Comparison of ENCODE assay signal across 8 cellular contexts in the genomic region with DNA sequence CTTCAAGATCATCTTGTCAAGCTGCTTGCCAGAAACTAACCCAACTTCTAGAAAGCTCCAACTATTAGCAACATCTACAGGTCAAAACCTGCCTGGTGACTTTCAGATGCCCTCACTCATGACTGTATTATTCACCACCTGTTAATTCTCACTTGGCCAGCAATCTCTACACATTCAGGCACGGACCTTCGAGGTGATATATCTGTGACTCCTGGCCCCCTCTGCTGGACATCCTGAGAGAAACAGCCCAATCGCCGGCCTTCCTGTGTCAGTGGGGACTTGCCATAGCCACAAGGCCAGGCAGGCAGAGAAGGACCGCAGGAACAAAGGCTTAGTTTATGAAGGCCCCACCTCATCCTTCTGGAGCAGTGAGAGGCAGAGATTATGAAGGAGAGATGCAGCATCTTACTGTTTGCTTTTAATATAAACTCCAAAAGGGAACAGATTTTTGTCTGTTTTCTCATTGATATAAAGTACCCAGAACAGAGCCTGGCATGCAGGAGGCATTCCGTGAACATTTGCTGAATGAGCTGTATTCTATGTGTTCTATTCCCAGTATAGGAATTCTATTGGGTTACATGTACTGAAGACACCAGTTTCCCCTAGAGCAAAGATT. TPM values are rescaled to one million over a fixed set of nuclear protein-coding genes. Genes with fewer than 3 reads are reported as not detected.
DNase-seq lines count a peak whose midpoint lies in the region; ATAC-seq and TF ChIP-seq lines count a peak whose summit lies in the region.

No MANE protein-coding gene starts in this region.

- H3K27me3 ChIP-seq in SJSA1 (replicated peaks), result no peaks in the 10 kb centered on the region
- no peaks in the 10 kb centered on the region for H3K27me3 ChIP-seq in right atrium auricular region

- TF ChIP-seq CTCF in astrocyte of the cerebellum (IDR thresholded peaks at IDR 0.05; ENCODE audit: low read depth, low read length, missing control alignments) (peak; percentile 85), right atrium auricular region (IDR thresholded peaks at IDR 0.05) (peak; percentile 49 to 75)

- DNase-seq in AG20443 (ENCODE audit: low spot score), result peak; percentile 88
- peak; percentile 61 for DNase-seq in M059J (ENCODE audit: low read depth)
- peak; percentile 58 to 72 for DNase-seq in SJSA1 (ENCODE audit: low read depth in 1 of 2, low spot score in 2 of 2)
- DNase-seq in astrocyte of the cerebellum (ENCODE audit: low read depth), result peak; percentile 69
- DNase-seq in right atrium auricular region (ENCODE audit: low spot score), result peak; percentile 72
- DNase-seq in renal cortical epithelial cell (ENCODE audit: low read depth), result peak; percentile 74
- DNase-seq in NCI-H2107 treated with DMSO at 0.1 percent for 48 hours (lab: John Stamatoyannopoulos, UW; ENCODE audit: unreplicated experiment), result no peak

- H3K4me3 ChIP-seq in SJSA1 (no peak overlapping the region), astrocyte of the cerebellum (ENCODE audit: low read depth, low read length) (no peak overlapping the region), right atrium auricular region (no peak overlapping the region)

- no peaks in the 10 kb centered on the region for H3K9me3 ChIP-seq in SJSA1 (replicated peaks)
- no peaks in the 10 kb centered on the region for H3K9me3 ChIP-seq in right atrium auricular region

- no peaks in the 10 kb centered on the region for H3K4me1 ChIP-seq in SJSA1 (replicated peaks)
- peaks cover 0 to 4% of the 10 kb centered on the region in 2 donors for H3K4me1 ChIP-seq in right atrium auricular region

- in situ Hi-C loops in astrocyte of the cerebellum (cut with HindIII; ENCODE audit: low sequenced_read_pairs), result no loop called here

- peaks cover 81% of the 10 kb centered on the region for H3K36me3 ChIP-seq in SJSA1
- peaks cover 52% of the 10 kb centered on the region for H3K36me3 ChIP-seq in right atrium auricular region

- peak; percentile 69 for ATAC-seq in GM18909 (IDR thresholded peaks at IDR 0.05; ENCODE audit: poor library complexity, unreplicated experiment)

- H3K27ac ChIP-seq in SJSA1 (no peak overlapping the region), right atrium auricular region (no peak overlapping the region)

RNA-seq across cellular contexts. Expression of a gene that starts 24.4 kb away (rescaled TPM):
- not detected in 2 replicates for total RNA-seq in M059J (2014; rRNA removed; shearing (Covaris generic))
- total RNA-seq in SJSA1 (2014; rRNA removed; shearing (Covaris generic)), result 0.11 TPM in 1 of 2 replicates, not detected in the other
- total RNA-seq in right atrium auricular region (under 1 TPM in 1 of 2 donors, not detected in 1; 0.31 TPM), renal cortical epithelial cell (0.40 TPM in 1 of 2 replicates, not detected in the other)
